Comparison of ENCODE assay signal across 1 cellular context in the genomic region with DNA sequence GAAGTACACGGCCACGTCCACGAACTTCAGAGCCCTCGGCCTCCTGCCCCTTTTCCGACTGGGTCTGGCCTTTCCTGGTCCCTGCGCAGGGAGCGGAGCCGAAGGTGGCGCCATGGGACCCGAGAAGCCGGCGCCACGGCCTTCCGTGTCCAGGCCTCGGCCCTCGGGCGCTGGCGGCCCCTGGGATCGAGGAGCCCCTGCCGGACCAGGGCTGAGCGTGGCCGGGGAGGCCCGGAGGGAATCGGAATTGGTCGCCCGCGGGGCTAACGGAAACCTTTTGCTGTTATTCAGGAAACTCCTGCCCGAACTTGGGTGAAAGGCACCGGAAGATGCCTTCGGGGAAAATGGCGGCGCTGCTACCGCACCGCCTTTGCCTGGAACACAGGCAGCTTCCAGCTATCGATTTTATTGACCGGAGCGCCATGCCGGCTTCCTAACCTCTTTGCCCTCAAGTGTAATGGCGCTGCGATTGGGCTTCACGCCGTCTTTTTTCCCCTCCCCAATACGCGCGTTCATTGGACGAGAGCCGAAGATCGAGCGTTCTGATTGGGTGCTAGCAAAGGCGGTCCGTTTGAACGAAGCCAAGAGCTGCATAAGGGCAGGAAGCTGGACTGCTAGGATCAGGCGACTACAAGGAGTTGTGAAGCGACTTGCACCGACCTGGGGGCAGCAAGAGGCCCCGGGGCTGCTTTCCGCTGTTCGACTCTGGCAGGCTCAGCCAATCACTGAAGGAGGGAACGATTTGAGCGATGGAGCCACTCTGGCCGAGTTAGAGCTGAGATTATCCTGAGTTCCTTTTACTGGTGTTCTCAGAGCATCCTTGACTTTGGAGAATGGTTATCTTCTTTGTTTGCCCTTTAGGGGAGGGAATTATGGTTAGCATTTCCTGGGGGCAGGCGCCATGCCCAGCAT.
TF ChIP-seq lines count a peak whose summit lies in the region.

ZNF689 (minus strand) TSS at position 462 of the 912 bp plus-strand sequence; CDS start at position 114, 348 bp downstream.

TF ChIP-seq in GM12878, 131 proteins besides CTCF, POLR2A, EP300 and RAD21 (continued from another document and continues in another):
- TF ChIP-seq, protein P1, sequence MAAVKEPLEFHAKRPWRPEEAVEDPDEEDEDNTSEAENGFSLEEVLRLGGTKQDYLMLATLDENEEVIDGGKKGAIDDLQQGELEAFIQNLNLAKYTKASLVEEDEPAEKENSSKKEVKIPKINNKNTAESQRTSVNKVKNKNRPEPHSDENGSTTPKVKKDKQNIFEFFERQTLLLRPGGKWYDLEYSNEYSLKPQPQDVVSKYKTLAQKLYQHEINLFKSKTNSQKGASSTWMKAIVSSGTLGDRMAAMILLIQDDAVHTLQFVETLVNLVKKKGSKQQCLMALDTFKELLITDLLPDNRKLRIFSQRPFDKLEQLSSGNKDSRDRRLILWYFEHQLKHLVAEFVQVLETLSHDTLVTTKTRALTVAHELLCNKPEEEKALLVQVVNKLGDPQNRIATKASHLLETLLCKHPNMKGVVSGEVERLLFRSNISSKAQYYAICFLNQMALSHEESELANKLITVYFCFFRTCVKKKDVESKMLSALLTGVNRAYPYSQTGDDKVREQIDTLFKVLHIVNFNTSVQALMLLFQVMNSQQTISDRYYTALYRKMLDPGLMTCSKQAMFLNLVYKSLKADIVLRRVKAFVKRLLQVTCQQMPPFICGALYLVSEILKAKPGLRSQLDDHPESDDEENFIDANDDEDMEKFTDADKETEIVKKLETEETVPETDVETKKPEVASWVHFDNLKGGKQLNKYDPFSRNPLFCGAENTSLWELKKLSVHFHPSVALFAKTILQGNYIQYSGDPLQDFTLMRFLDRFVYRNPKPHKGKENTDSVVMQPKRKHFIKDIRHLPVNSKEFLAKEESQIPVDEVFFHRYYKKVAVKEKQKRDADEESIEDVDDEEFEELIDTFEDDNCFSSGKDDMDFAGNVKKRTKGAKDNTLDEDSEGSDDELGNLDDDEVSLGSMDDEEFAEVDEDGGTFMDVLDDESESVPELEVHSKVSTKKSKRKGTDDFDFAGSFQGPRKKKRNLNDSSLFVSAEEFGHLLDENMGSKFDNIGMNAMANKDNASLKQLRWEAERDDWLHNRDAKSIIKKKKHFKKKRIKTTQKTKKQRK (IDR thresholded peaks at IDR 0.05; ENCODE audit: low read depth, low read length), result no peak
- TF ChIP-seq CBX3 (IDR thresholded peaks at IDR 0.05; ENCODE audit: borderline replicate concordance, low read depth) (no peak), RCOR1 (conservative IDR thresholded peaks at IDR 0.05; ENCODE audit: low read depth, low read length) (0 out of 2 replicates have a peak, but pooled peaks have one; percentile 57), SUZ12 (IDR thresholded peaks at IDR 0.05; ENCODE audit: unreplicated experiment) (no peak), RUNX3 (IDR thresholded peaks at IDR 0.05; ENCODE audit: low read length) (peak; percentile 48), ZNF274 (IDR thresholded peaks at IDR 0.05; ENCODE audit: insufficient read depth, insufficient read length) (no peak), CBX5 (IDR thresholded peaks at IDR 0.05; ENCODE audit: low read depth) (no peak), TCF7 (IDR thresholded peaks at IDR 0.05; ENCODE audit: borderline replicate concordance) (no peak), MYC (IDR thresholded peaks at IDR 0.05; ENCODE audit: insufficient read depth, insufficient read length, insufficient replicate concordance, low read length, severe bottlenecking) (no peak), TAF1 (IDR thresholded peaks at IDR 0.05; ENCODE audit: borderline replicate concordance, low read depth, low read length) (peak; percentile 91), STAT3 (IDR thresholded peaks at IDR 0.05; ENCODE audit: low read depth, low read length) (no peak), STAT1 (conservative IDR thresholded peaks at IDR 0.05) (no peak; the same call in 1 of the 2 replicates), CREB1 (IDR thresholded peaks at IDR 0.05; ENCODE audit: low read depth) (peak; percentile 71), MYB (IDR thresholded peaks at IDR 0.05; ENCODE audit: borderline replicate concordance, low read depth, low read length) (peak; percentile 68; the same call in 1 of the 2 replicates), TARDBP (IDR thresholded peaks at IDR 0.05; ENCODE audit: borderline replicate concordance) (peak; percentile 84; the same call in 1 of the 2 replicates), ATF7 (IDR thresholded peaks at IDR 0.05; ENCODE audit: low read depth) (peak; percentile 33; the same call in 1 of the 2 replicates), WRNIP1 (IDR thresholded peaks at IDR 0.05; ENCODE audit: borderline replicate concordance, low read depth, low read length) (peak; percentile 65; the same call in 1 of the 2 replicates), PAX5 (IDR thresholded peaks at IDR 0.05; ENCODE audit: borderline replicate concordance, low read depth, low read length) (no peak; the same call in 1 of the 2 replicates), TCF12 (IDR thresholded peaks at IDR 0.05; ENCODE audit: low read depth, low read length) (no peak), GATAD2B (conservative IDR thresholded peaks at IDR 0.05; ENCODE audit: low read depth) (peak; percentile 69), POLR2AphosphoS2 (IDR thresholded peaks at IDR 0.05; ENCODE audit: low read depth, low read length) (0 out of 2 replicates have a peak, but pooled peaks have one; percentile 34), ZNF24 (IDR thresholded peaks at IDR 0.05) (no peak), NFYA (IDR thresholded peaks at IDR 0.05; ENCODE audit: borderline replicate concordance, low read depth, low read length) (peak; percentile 97), NR2C2 (IDR thresholded peaks at IDR 0.05; ENCODE audit: borderline replicate concordance, control insufficient read depth, insufficient read length, low read depth) (no peak), E2F8 (IDR thresholded peaks at IDR 0.05; ENCODE audit: low read depth, partially characterized antibody) (peak; percentile 47), HDAC6 (IDR thresholded peaks at IDR 0.05; ENCODE audit: unreplicated experiment) (no peak), BRCA1 (IDR thresholded peaks at IDR 0.05; ENCODE audit: low read depth, low read length) (no peak), SUPT20H (IDR thresholded peaks at IDR 0.05; ENCODE audit: borderline replicate concordance, control insufficient read depth, low read depth, low read length) (no peak), JUNB (IDR thresholded peaks at IDR 0.05) (no peak), ASH2L (IDR thresholded peaks at IDR 0.05; ENCODE audit: borderline replicate concordance, low read depth) (no peak), CHD4 (IDR thresholded peaks at IDR 0.05) (no peak), EED (IDR thresholded peaks at IDR 0.05; ENCODE audit: low read depth) (no peak), CHD1 (IDR thresholded peaks at IDR 0.05; ENCODE audit: low read depth, low read length) (0 out of 2 replicates have a peak, but pooled peaks have one; percentile 73), ZNF384 (IDR thresholded peaks at IDR 0.05; ENCODE audit: borderline replicate concordance, low read depth, low read length) (peak; percentile 49; the same call in 1 of the 2 replicates), BCL11A (IDR thresholded peaks at IDR 0.05; ENCODE audit: low read depth, low read length) (no peak), MEF2B (IDR thresholded peaks at IDR 0.05; ENCODE audit: partially characterized antibody, poor library complexity, severe bottlenecking) (no peak), TCF3 (IDR thresholded peaks at IDR 0.05; ENCODE audit: borderline replicate concordance, insufficient read depth, low read depth, low read length) (no peak), DPF2 (IDR thresholded peaks at IDR 0.05) (0 out of 2 replicates have a peak, but pooled peaks have one; percentile 56), SMC3 (IDR thresholded peaks at IDR 0.05; ENCODE audit: borderline replicate concordance, low read length) (no peak), MTA2 (IDR thresholded peaks at IDR 0.05; ENCODE audit: low read depth) (no peak)
- TF ChIP-seq, protein P2, sequence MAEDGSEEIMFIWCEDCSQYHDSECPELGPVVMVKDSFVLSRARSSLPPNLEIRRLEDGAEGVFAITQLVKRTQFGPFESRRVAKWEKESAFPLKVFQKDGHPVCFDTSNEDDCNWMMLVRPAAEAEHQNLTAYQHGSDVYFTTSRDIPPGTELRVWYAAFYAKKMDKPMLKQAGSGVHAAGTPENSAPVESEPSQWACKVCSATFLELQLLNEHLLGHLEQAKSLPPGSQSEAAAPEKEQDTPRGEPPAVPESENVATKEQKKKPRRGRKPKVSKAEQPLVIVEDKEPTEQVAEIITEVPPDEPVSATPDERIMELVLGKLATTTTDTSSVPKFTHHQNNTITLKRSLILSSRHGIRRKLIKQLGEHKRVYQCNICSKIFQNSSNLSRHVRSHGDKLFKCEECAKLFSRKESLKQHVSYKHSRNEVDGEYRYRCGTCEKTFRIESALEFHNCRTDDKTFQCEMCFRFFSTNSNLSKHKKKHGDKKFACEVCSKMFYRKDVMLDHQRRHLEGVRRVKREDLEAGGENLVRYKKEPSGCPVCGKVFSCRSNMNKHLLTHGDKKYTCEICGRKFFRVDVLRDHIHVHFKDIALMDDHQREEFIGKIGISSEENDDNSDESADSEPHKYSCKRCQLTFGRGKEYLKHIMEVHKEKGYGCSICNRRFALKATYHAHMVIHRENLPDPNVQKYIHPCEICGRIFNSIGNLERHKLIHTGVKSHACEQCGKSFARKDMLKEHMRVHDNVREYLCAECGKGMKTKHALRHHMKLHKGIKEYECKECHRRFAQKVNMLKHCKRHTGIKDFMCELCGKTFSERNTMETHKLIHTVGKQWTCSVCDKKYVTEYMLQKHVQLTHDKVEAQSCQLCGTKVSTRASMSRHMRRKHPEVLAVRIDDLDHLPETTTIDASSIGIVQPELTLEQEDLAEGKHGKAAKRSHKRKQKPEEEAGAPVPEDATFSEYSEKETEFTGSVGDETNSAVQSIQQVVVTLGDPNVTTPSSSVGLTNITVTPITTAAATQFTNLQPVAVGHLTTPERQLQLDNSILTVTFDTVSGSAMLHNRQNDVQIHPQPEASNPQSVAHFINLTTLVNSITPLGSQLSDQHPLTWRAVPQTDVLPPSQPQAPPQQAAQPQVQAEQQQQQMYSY (CRISPR knock-in tag; IDR thresholded peaks at IDR 0.05), result no peak
- TF ChIP-seq, protein P3, sequence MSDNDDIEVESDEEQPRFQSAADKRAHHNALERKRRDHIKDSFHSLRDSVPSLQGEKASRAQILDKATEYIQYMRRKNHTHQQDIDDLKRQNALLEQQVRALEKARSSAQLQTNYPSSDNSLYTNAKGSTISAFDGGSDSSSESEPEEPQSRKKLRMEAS (IDR thresholded peaks at IDR 0.05; ENCODE audit: low read depth, low read length), result peak; percentile 54; the same call in 1 of the 2 replicates
- TF ChIP-seq, protein P4, sequence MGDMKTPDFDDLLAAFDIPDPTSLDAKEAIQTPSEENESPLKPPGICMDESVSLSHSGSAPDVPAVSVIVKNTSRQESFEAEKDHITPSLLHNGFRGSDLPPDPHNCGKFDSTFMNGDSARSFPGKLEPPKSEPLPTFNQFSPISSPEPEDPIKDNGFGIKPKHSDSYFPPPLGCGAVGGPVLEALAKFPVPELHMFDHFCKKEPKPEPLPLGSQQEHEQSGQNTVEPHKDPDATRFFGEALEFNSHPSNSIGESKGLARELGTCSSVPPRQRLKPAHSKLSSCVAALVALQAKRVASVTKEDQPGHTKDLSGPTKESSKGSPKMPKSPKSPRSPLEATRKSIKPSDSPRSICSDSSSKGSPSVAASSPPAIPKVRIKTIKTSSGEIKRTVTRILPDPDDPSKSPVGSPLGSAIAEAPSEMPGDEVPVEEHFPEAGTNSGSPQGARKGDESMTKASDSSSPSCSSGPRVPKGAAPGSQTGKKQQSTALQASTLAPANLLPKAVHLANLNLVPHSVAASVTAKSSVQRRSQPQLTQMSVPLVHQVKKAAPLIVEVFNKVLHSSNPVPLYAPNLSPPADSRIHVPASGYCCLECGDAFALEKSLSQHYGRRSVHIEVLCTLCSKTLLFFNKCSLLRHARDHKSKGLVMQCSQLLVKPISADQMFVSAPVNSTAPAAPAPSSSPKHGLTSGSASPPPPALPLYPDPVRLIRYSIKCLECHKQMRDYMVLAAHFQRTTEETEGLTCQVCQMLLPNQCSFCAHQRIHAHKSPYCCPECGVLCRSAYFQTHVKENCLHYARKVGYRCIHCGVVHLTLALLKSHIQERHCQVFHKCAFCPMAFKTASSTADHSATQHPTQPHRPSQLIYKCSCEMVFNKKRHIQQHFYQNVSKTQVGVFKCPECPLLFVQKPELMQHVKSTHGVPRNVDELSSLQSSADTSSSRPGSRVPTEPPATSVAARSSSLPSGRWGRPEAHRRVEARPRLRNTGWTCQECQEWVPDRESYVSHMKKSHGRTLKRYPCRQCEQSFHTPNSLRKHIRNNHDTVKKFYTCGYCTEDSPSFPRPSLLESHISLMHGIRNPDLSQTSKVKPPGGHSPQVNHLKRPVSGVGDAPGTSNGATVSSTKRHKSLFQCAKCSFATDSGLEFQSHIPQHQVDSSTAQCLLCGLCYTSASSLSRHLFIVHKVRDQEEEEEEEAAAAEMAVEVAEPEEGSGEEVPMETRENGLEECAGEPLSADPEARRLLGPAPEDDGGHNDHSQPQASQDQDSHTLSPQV (IDR thresholded peaks at IDR 0.05), result no peak
- TF ChIP-seq, protein P5, sequence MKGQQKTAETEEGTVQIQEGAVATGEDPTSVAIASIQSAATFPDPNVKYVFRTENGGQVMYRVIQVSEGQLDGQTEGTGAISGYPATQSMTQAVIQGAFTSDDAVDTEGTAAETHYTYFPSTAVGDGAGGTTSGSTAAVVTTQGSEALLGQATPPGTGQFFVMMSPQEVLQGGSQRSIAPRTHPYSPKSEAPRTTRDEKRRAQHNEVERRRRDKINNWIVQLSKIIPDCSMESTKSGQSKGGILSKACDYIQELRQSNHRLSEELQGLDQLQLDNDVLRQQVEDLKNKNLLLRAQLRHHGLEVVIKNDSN (IDR thresholded peaks at IDR 0.05; ENCODE audit: borderline replicate concordance, extremely low read length, insufficient read depth, low read depth, low read length), result no peak
